8 cellular contexts compared by ENCODE assay signal in the genomic region with DNA sequence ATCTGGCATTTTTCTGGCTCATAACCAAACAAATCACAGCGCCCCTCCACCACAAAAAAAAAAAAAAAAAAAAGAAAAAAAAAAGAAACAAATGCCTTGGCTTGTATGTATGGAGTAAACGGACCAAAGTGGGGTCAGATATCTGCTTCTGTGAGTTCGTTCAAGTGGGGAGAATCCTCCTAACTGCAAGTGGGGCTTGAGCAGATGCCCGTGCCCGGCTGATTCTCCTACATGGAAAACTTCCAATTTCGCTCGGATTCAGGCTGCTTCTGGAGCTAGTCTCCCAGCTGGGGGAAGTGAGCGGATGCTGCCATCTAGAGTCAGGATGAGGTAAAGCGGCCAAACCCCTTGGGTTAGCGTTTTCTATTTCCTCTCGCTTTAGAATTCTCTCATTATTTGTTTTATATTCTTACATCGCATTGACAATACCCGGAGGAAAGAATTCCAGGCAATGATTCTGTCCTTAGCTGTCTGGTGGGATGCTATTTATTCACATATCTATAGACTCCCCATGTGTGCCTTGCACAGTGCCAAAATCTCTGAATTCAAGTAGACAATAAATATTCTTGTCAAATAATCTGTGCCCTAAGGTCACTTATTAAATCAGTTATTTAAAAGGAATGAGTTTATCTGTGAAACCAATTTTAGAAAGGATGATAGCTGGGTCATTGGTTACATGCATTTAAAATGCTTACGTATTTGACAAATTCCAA.
DNase-seq lines count a peak whose midpoint lies in the region; ATAC-seq and TF ChIP-seq lines count a peak whose summit lies in the region.

No MANE protein-coding gene starts in this region.

- peak; percentile 62 for ATAC-seq in GM18517 (IDR thresholded peaks at IDR 0.05; ENCODE audit: unreplicated experiment)
- ATAC-seq in HG03097 (IDR thresholded peaks at IDR 0.05; ENCODE audit: low FRiP score, unreplicated experiment) = peak; percentile 49
- peak; percentile 42 to 46 for ATAC-seq in activated CD4-positive, CD25-positive, alpha-beta regulatory T cell treated with anti-CD3 and anti-CD28 coated beads, Interleukin-2, amount 50 U/mL, for 24 hours
- peak; percentile 90 for ATAC-seq in left lobe of liver

- peak overlapping the region; percentile 42 for H3K4me3 ChIP-seq in AG04449 (ENCODE audit: low read depth, low read length)
- peak overlapping the region; percentile 51 for H3K4me3 ChIP-seq in choroid plexus epithelial cell (ENCODE audit: low read depth, low read length)

- POLR2A ChIA-PET in AG04449 (lab: Yijun Ruan, JAX) = no interaction called here

- TF ChIP-seq CTCF in AG04449 (IDR thresholded peaks at IDR 0.05; ENCODE audit: insufficient read depth, low read length, missing control alignments) = peak; percentile 87
- TF ChIP-seq CTCF in choroid plexus epithelial cell (conservative IDR thresholded peaks at IDR 0.05; ENCODE audit: low read depth, low read length) = peak; percentile 97

- no peak for DNase-seq in AG04449 (ENCODE audit: low read depth, low spot score)
- DNase-seq in NCI-H2227 (lab: John Stamatoyannopoulos, UW; ENCODE audit: unreplicated experiment) = peak; percentile 73
- DNase-seq in choroid plexus epithelial cell (ENCODE audit: low read depth) = peak; percentile 87
- DNase-seq in left lobe of liver (ENCODE audit: low spot score) = peak; percentile 80
- peak; percentile 54 for DNase-seq in stimulated activated CD4-positive, alpha-beta T cell treated with anti-CD3 and anti-CD28 coated beads, Interleukin-4, amount 100 ng/mL, for 1 hour

- CTCF ChIA-PET in AG04449 (lab: Yijun Ruan, JAX) = interaction anchor here (0.7 to 3.1 kb wide), 20 partner anchors 9 to 1585 kb away, joined by 3 to 20 read pairs (median 4); no protein-coding TSS in a partner anchor
